Comparison of ENCODE assay signal across 8 cellular contexts in genomic region chr14:55332654-55333570, GRCh38.
DNase-seq lines count a peak whose midpoint lies in the region; ATAC-seq and TF ChIP-seq lines count a peak whose summit lies in the region.

No MANE protein-coding gene starts in this region.

- no peak overlapping the region for H2AK5ac ChIP-seq in mesendoderm (ENCODE audit: low read length)

- no peak overlapping the region for H2BK5ac ChIP-seq in mesendoderm (ENCODE audit: low read length)

- H3K56ac ChIP-seq in mesendoderm (ENCODE audit: low read length) = no peak overlapping the region

- no peak overlapping the region for H2BK120ac ChIP-seq in mesendoderm (ENCODE audit: low read depth, low read length)

- H2BK15ac ChIP-seq in mesendoderm (replicated peaks; ENCODE audit: low read depth) = no peak overlapping the region

- ATAC-seq in HG03135 (IDR thresholded peaks at IDR 0.05; ENCODE audit: unreplicated experiment) = peak; percentile 57

- no peaks in the 10 kb centered on the region for H3K27me3 Mint-ChIP-seq in T-helper 1 cell treated with Interleukin-12 subunit alpha and Interleukin-12 subunit beta and Interleukin-4 antibody, amounts not matched to agents 30 μg/mL and 1 μg/mL, for 36 hours (ENCODE audit: low read depth)
- H3K27me3 Mint-ChIP-seq in endothelial cell (ENCODE audit: unreplicated experiment) = no peaks in the 10 kb centered on the region

- no peak overlapping the region for H3K9ac ChIP-seq in mesendoderm (ENCODE audit: low read length)

- intact Hi-C loops in spleen (cut with DNase I; ENCODE audit: low total_unique reads) = no loop called here

- no peaks in the 10 kb centered on the region for H3K9me3 Mint-ChIP-seq in T-helper 1 cell treated with Interleukin-12 subunit alpha and Interleukin-12 subunit beta and Interleukin-4 antibody, amounts not matched to agents 30 μg/mL and 1 μg/mL, for 36 hours
- H3K9me3 Mint-ChIP-seq in endothelial cell (ENCODE audit: unreplicated experiment) = no peaks in the 10 kb centered on the region

- peak overlapping the region; percentile 58 to 86 (median 66) for H3K27ac ChIP-seq in spleen
- H3K27ac ChIP-seq in mesendoderm (ENCODE audit: low read depth, low read length) = no peak overlapping the region

- peak overlapping the region; percentile 79 for H3K4me3 Mint-ChIP-seq in T-helper 1 cell treated with Interleukin-12 subunit alpha and Interleukin-12 subunit beta and Interleukin-4 antibody, amounts not matched to agents 30 μg/mL and 1 μg/mL, for 36 hours
- no peak overlapping the region for H3K4me3 Mint-ChIP-seq in endothelial cell (ENCODE audit: unreplicated experiment)

- in situ Hi-C loops in astrocyte of the spinal cord (cut with HindIII; ENCODE audit: low sequenced_read_pairs) = no loop called here

- H3K23ac ChIP-seq in mesendoderm (ENCODE audit: low read length) = no peak overlapping the region

- H3K4ac ChIP-seq in mesendoderm (ENCODE audit: low read depth, low read length) = no peak overlapping the region

- H4K8ac ChIP-seq in mesendoderm (ENCODE audit: low read depth, low read length) = no peak overlapping the region

- H3K4me3 ChIP-seq in astrocyte of the spinal cord (ENCODE audit: low read depth, low read length) (no peak overlapping the region), spleen (peak overlapping the region in 2 of 8 donors; percentile 6 to 46), mesendoderm (ENCODE audit: low read length) (no peak overlapping the region)

- peaks cover 62% of the 10 kb centered on the region for H3K4me1 Mint-ChIP-seq in T-helper 1 cell treated with Interleukin-12 subunit alpha and Interleukin-12 subunit beta and Interleukin-4 antibody, amounts not matched to agents 30 μg/mL and 1 μg/mL, for 36 hours (ENCODE audit: low read depth)
- H3K4me1 Mint-ChIP-seq in endothelial cell (ENCODE audit: unreplicated experiment) = no peaks in the 10 kb centered on the region

- H3K9me3 ChIP-seq in spleen = no peaks in the 10 kb centered on the region

- no peak overlapping the region for H4K5ac ChIP-seq in mesendoderm (ENCODE audit: low read length)

- no peak overlapping the region for H3K4me2 ChIP-seq in mesendoderm (ENCODE audit: low read length)

- H3K4me1 ChIP-seq in spleen = peaks cover 29 to 93% (median 66%) of the 10 kb centered on the region in 6 donors
- H3K4me1 ChIP-seq in mesendoderm (ENCODE audit: control insufficient read depth, low read depth, low read length) = peaks cover 4% of the 10 kb centered on the region

- H3K79me1 ChIP-seq in mesendoderm (ENCODE audit: low read length) = peaks cover 21% of the 10 kb centered on the region

- TF ChIP-seq POLR2A in spleen (IDR thresholded peaks at IDR 0.05) = no peak

- H3K36me3 ChIP-seq in spleen (no peaks in the 10 kb centered on the region), mesendoderm (ENCODE audit: control insufficient read depth, insufficient read depth, low read length) (no peaks in the 10 kb centered on the region)

- no peaks in the 10 kb centered on the region for H3K27me3 ChIP-seq in spleen (replicated peaks in 1 of 7)
- no peaks in the 10 kb centered on the region for H3K27me3 ChIP-seq in mesendoderm (ENCODE audit: insufficient read depth, low read length, poor library complexity)

- peak overlapping the region; percentile 87 for H3K27ac Mint-ChIP-seq in T-helper 1 cell treated with Interleukin-12 subunit alpha and Interleukin-12 subunit beta and Interleukin-4 antibody, amounts not matched to agents 30 μg/mL and 1 μg/mL, for 36 hours
- no peak overlapping the region for H3K27ac Mint-ChIP-seq in endothelial cell (ENCODE audit: unreplicated experiment)

- no peak for TF ChIP-seq CTCF in astrocyte of the spinal cord (IDR thresholded peaks at IDR 0.05; ENCODE audit: low read depth, low read length)
- TF ChIP-seq CTCF in spleen (IDR thresholded peaks at IDR 0.05 in 8 of 11, conservative IDR thresholded peaks at IDR 0.05 in 3 of 11) = no peak
- no peak for TF ChIP-seq CTCF in endothelial cell (IDR thresholded peaks at IDR 0.05; ENCODE audit: unreplicated experiment)

- no peak overlapping the region for H3K18ac ChIP-seq in mesendoderm (ENCODE audit: low read length)

- H3K36me3 Mint-ChIP-seq in T-helper 1 cell treated with Interleukin-12 subunit alpha and Interleukin-12 subunit beta and Interleukin-4 antibody, amounts not matched to agents 30 μg/mL and 1 μg/mL, for 36 hours (ENCODE audit: low read depth) = peaks cover 1% of the 10 kb centered on the region
- H3K36me3 Mint-ChIP-seq in endothelial cell (ENCODE audit: low read depth, unreplicated experiment) = no peaks in the 10 kb centered on the region

- 56 to 69% (median 61%) methylated on average over 7 of the region's 7 CpGs for WGBS in spleen, 5 donors
- no CpG with 5 or more reads among the region's 7 CpGs for WGBS in mesendoderm (ENCODE audit: extremely low coverage, insufficient coverage, low lambda C conversion rate)

- DNase-seq in T-helper 1 cell (no peak), astrocyte of the spinal cord (ENCODE audit: low read depth, low spot score) (peak; percentile 51), spleen (no peak), NCI-H1105 treated with DMSO at 0.1 percent for 48 hours (lab: John Stamatoyannopoulos, UW) (no peak), endothelial cell (ENCODE audit: low spot score) (no peak), mesendoderm (no peak)

- H3K79me2 ChIP-seq in mesendoderm (ENCODE audit: control insufficient read depth, insufficient read depth, low read length) = peaks cover 16% of the 10 kb centered on the region
